9 cellular contexts compared by ENCODE assay signal in genomic region chr4:116500225-116500624, GRCh38.
"Had no signal": no experiment of that assay in that cellular context is flagged by ENCODE, and none has a peak within 500 bp of the region (broad histone marks: within the 10 kb centered on the region; RNA-seq: fewer than 3 reads in every experiment).

No MANE protein-coding gene starts in this region.

- H2AFZ ChIP-seq: GM23248, GM23338 had no signal

- H3K4me3 ChIP-seq: GM23248, GM23338, HAP-1 had no signal

- H3K4me1 ChIP-seq: HAP-1 had no signal

- H3K4me2 ChIP-seq: GM23338 had no signal

- DNase-seq: GM23248, GOT3, H7, H9, HCEC 1CT, HFFc6 had no signal

- H3K36me3 ChIP-seq: HAP-1 had no signal

- H3K27ac ChIP-seq: GM23248 had no signal

- H3K9me3 ChIP-seq: HAP-1 had no signal

- ATAC-seq: GM23338, HCT116 had no signal

- H3K9ac ChIP-seq: GM23248 had no signal
